In genomic region chr20:50735813-50736212, GRCh38 we compare ENCODE assay signal across 1 cellular context.
A peak's percentile ranks its signal among the peaks of the same experiment; 100 is the strongest.
TF ChIP-seq lines count a peak whose summit lies in the region.

No MANE protein-coding gene starts in this region.

TF ChIP-seq in K562, 482 proteins besides CTCF, POLR2A, EP300 and RAD21 (continues in another document):
- TF ChIP-seq TAF9B (IDR thresholded peaks at IDR 0.05; ENCODE audit: partially characterized antibody) (peak; percentile 35), KDM1A (IDR thresholded peaks at IDR 0.05) (no peak), PTBP1 (IDR thresholded peaks at IDR 0.05; ENCODE audit: low read depth, low read length) (no peak), BRF1 (IDR thresholded peaks at IDR 0.05; ENCODE audit: borderline replicate concordance, extremely low read depth, insufficient read length) (no peak), DDX20 (tag; IDR thresholded peaks at IDR 0.05; ENCODE audit: low read depth) (no peak), TAF15 (IDR thresholded peaks at IDR 0.05; ENCODE audit: low read depth, low read length) (no peak), RB1 (IDR thresholded peaks at IDR 0.05; ENCODE audit: low read depth) (no peak), SMC3 (conservative IDR thresholded peaks at IDR 0.05; ENCODE audit: insufficient read depth, low read depth, low read length) (no peak), ZNF586 (CRISPR knock-in tag; conservative IDR thresholded peaks at IDR 0.05) (no peak), KAT7 (CRISPR knock-in tag; IDR thresholded peaks at IDR 0.05; ENCODE audit: borderline replicate concordance) (no peak), DNMT1 (IDR thresholded peaks at IDR 0.05) (no peak), TCF7L2 (IDR thresholded peaks at IDR 0.05; ENCODE audit: low read depth, low read length) (no peak), FIP1L1 (IDR thresholded peaks at IDR 0.05; ENCODE audit: low read depth, low read length, poor library complexity, severe bottlenecking) (no peak), KAT2B (IDR thresholded peaks at IDR 0.05; ENCODE audit: low read depth, low read length) (no peak), NR4A1 (CRISPR knock-in tag; IDR thresholded peaks at IDR 0.05) (no peak), NR4A1 (tag; IDR thresholded peaks at IDR 0.05) (no peak), MED1 (CRISPR knock-in tag; IDR thresholded peaks at IDR 0.05; ENCODE audit: borderline replicate concordance) (no peak), ZNF165 (CRISPR knock-in tag; IDR thresholded peaks at IDR 0.05; ENCODE audit: borderline replicate concordance) (no peak), OTX1 (CRISPR knock-in tag; IDR thresholded peaks at IDR 0.05) (no peak), TFAM (CRISPR knock-in tag; conservative IDR thresholded peaks at IDR 0.05) (no peak), ZNF408 (CRISPR knock-in tag; IDR thresholded peaks at IDR 0.05; ENCODE audit: low read depth) (no peak), CBX8 (IDR thresholded peaks at IDR 0.05; ENCODE audit: borderline replicate concordance, extremely low read depth, low read depth, low read length, poor library complexity, severe bottlenecking) (no peak), GABPB2 (CRISPR knock-in tag; conservative IDR thresholded peaks at IDR 0.05) (no peak), TSHZ1 (CRISPR knock-in tag; IDR thresholded peaks at IDR 0.05) (no peak), ZNF785 (CRISPR knock-in tag; IDR thresholded peaks at IDR 0.05) (no peak), ZNF175 (CRISPR knock-in tag; IDR thresholded peaks at IDR 0.05; ENCODE audit: low read depth) (no peak), MYBL2 (IDR thresholded peaks at IDR 0.05; ENCODE audit: low read depth) (no peak), MYBL2 (CRISPR knock-in tag; IDR thresholded peaks at IDR 0.05; ENCODE audit: borderline replicate concordance) (no peak), MAX (CRISPR knock-in tag; IDR thresholded peaks at IDR 0.05) (no peak), ZNF75A (CRISPR knock-in tag; IDR thresholded peaks at IDR 0.05) (no peak), ZNF740 (CRISPR knock-in tag; IDR thresholded peaks at IDR 0.05) (no peak), ZNF740 (tag; IDR thresholded peaks at IDR 0.05) (no peak), MNT (conservative IDR thresholded peaks at IDR 0.05) (0 out of 4 replicates have a peak, but pooled peaks of 1 of the 2 experiments have one; percentile 18), ZNF280B (CRISPR knock-in tag; IDR thresholded peaks at IDR 0.05) (no peak), NFE2 (IDR thresholded peaks at IDR 0.05; ENCODE audit: low read depth) (peak; percentile 72), E2F4 (CRISPR knock-in tag; IDR thresholded peaks at IDR 0.05; ENCODE audit: low read depth) (no peak), GTF2F1 (IDR thresholded peaks at IDR 0.05; ENCODE audit: low read depth, low read length) (no peak), ZNF274 (IDR thresholded peaks at IDR 0.05; ENCODE audit: borderline replicate concordance, low read depth, low read length) (no peak), SRF (CRISPR knock-in tag; IDR thresholded peaks at IDR 0.05) (no peak), BRF2 (IDR thresholded peaks at IDR 0.05; ENCODE audit: borderline replicate concordance, insufficient read depth, insufficient read length) (no peak), EHMT2 (IDR thresholded peaks at IDR 0.05) (no peak), PCBP2 (IDR thresholded peaks at IDR 0.05; ENCODE audit: low read depth, low read length, poor library complexity, severe bottlenecking) (no peak), U2AF2 (optimal IDR thresholded peaks at IDR 0.05; ENCODE audit: low read depth, low read length) (no peak)
- TF ChIP-seq, protein P1, sequence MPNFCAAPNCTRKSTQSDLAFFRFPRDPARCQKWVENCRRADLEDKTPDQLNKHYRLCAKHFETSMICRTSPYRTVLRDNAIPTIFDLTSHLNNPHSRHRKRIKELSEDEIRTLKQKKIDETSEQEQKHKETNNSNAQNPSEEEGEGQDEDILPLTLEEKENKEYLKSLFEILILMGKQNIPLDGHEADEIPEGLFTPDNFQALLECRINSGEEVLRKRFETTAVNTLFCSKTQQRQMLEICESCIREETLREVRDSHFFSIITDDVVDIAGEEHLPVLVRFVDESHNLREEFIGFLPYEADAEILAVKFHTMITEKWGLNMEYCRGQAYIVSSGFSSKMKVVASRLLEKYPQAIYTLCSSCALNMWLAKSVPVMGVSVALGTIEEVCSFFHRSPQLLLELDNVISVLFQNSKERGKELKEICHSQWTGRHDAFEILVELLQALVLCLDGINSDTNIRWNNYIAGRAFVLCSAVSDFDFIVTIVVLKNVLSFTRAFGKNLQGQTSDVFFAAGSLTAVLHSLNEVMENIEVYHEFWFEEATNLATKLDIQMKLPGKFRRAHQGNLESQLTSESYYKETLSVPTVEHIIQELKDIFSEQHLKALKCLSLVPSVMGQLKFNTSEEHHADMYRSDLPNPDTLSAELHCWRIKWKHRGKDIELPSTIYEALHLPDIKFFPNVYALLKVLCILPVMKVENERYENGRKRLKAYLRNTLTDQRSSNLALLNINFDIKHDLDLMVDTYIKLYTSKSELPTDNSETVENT (CRISPR knock-in tag; IDR thresholded peaks at IDR 0.05): no peak
- TF ChIP-seq, protein P2, sequence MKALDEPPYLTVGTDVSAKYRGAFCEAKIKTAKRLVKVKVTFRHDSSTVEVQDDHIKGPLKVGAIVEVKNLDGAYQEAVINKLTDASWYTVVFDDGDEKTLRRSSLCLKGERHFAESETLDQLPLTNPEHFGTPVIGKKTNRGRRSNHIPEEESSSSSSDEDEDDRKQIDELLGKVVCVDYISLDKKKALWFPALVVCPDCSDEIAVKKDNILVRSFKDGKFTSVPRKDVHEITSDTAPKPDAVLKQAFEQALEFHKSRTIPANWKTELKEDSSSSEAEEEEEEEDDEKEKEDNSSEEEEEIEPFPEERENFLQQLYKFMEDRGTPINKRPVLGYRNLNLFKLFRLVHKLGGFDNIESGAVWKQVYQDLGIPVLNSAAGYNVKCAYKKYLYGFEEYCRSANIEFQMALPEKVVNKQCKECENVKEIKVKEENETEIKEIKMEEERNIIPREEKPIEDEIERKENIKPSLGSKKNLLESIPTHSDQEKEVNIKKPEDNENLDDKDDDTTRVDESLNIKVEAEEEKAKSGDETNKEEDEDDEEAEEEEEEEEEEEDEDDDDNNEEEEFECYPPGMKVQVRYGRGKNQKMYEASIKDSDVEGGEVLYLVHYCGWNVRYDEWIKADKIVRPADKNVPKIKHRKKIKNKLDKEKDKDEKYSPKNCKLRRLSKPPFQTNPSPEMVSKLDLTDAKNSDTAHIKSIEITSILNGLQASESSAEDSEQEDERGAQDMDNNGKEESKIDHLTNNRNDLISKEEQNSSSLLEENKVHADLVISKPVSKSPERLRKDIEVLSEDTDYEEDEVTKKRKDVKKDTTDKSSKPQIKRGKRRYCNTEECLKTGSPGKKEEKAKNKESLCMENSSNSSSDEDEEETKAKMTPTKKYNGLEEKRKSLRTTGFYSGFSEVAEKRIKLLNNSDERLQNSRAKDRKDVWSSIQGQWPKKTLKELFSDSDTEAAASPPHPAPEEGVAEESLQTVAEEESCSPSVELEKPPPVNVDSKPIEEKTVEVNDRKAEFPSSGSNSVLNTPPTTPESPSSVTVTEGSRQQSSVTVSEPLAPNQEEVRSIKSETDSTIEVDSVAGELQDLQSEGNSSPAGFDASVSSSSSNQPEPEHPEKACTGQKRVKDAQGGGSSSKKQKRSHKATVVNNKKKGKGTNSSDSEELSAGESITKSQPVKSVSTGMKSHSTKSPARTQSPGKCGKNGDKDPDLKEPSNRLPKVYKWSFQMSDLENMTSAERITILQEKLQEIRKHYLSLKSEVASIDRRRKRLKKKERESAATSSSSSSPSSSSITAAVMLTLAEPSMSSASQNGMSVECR (CRISPR knock-in tag; IDR thresholded peaks at IDR 0.05): no peak
- TF ChIP-seq, protein P3, sequence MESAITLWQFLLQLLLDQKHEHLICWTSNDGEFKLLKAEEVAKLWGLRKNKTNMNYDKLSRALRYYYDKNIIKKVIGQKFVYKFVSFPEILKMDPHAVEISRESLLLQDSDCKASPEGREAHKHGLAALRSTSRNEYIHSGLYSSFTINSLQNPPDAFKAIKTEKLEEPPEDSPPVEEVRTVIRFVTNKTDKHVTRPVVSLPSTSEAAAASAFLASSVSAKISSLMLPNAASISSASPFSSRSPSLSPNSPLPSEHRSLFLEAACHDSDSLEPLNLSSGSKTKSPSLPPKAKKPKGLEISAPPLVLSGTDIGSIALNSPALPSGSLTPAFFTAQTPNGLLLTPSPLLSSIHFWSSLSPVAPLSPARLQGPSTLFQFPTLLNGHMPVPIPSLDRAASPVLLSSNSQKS (CRISPR knock-in tag; IDR thresholded peaks at IDR 0.05): no peak
